ENCODE assay signal across 1 cellular context in genomic region chr1:11650331-11650991, GRCh38.
TF ChIP-seq lines count a peak whose summit lies in the region.

No MANE protein-coding gene starts in this region.

TF ChIP-seq in K562, 482 proteins besides CTCF, POLR2A, EP300 and RAD21 (continues in another document):
- TF ChIP-seq RFX7 (CRISPR knock-in tag; IDR thresholded peaks at IDR 0.05) (no peak), ZNF436 (CRISPR knock-in tag; IDR thresholded peaks at IDR 0.05) (peak; percentile 86), C11orf30 (IDR thresholded peaks at IDR 0.05; ENCODE audit: low read depth) (no peak), MYBL2 (IDR thresholded peaks at IDR 0.05; ENCODE audit: low read depth) (no peak), MYBL2 (CRISPR knock-in tag; IDR thresholded peaks at IDR 0.05; ENCODE audit: borderline replicate concordance) (no peak), SREBF1 (IDR thresholded peaks at IDR 0.05; ENCODE audit: borderline replicate concordance, low read depth, low read length) (no peak), ARID4B (CRISPR knock-in tag; IDR thresholded peaks at IDR 0.05) (0 out of 2 replicates have a peak, but pooled peaks have one; percentile 26), ATF7 (IDR thresholded peaks at IDR 0.05) (peak; percentile 59), ZNF134 (CRISPR knock-in tag; conservative IDR thresholded peaks at IDR 0.05) (no peak), HDAC2 (IDR thresholded peaks at IDR 0.05) (peak; percentile 76; the same call in 1 of the 2 replicates), SIN3B (IDR thresholded peaks at IDR 0.05; ENCODE audit: low read depth) (peak; percentile 70; the same call in 1 of the 2 replicates), NRF1 (conservative IDR thresholded peaks at IDR 0.05 in 1 of 2, IDR thresholded peaks at IDR 0.05 in 1 of 2) (peak; percentile 76 to 80), L3MBTL2 (IDR thresholded peaks at IDR 0.05) (peak; percentile 87), ZFP91 (CRISPR knock-in tag; IDR thresholded peaks at IDR 0.05) (peak; percentile 77; the same call in 1 of the 2 replicates), ZNF589 (CRISPR knock-in tag; IDR thresholded peaks at IDR 0.05; ENCODE audit: low read depth) (no peak), RNF219 (CRISPR knock-in tag; IDR thresholded peaks at IDR 0.05) (no peak), CREB3L1 (IDR thresholded peaks at IDR 0.05; ENCODE audit: borderline replicate concordance, low read depth) (peak; percentile 27; the same call in 1 of the 2 replicates), NFE2 (IDR thresholded peaks at IDR 0.05; ENCODE audit: low read depth) (no peak), VEZF1 (CRISPR knock-in tag; IDR thresholded peaks at IDR 0.05) (peak; percentile 62; the same call in 1 of the 2 replicates), NCOA1 (IDR thresholded peaks at IDR 0.05; ENCODE audit: low read depth) (peak; percentile 31; the same call in 1 of the 2 replicates), SAFB (IDR thresholded peaks at IDR 0.05; ENCODE audit: borderline replicate concordance, low read depth, low read length) (0 out of 2 replicates have a peak, but pooled peaks have one; percentile 21), FOXP4 (CRISPR knock-in tag; IDR thresholded peaks at IDR 0.05; ENCODE audit: borderline replicate concordance) (0 out of 2 replicates have a peak, but pooled peaks have one; percentile 15), TAF7 (tag; IDR thresholded peaks at IDR 0.05) (no peak), MAX (CRISPR knock-in tag; IDR thresholded peaks at IDR 0.05) (peak; percentile 86), KDM2B (CRISPR knock-in tag; IDR thresholded peaks at IDR 0.05) (peak; percentile 97), ZNF212 (CRISPR knock-in tag; IDR thresholded peaks at IDR 0.05) (no peak), SP1 (CRISPR knock-in tag; IDR thresholded peaks at IDR 0.05) (peak; percentile 78; the same call in 1 of the 2 replicates), ZNF140 (CRISPR knock-in tag; IDR thresholded peaks at IDR 0.05) (no peak), MEIS2 (IDR thresholded peaks at IDR 0.05; ENCODE audit: partially characterized antibody) (peak; percentile 2), CTCFL (IDR thresholded peaks at IDR 0.05; ENCODE audit: borderline replicate concordance, insufficient read depth, low read depth, low read length, poor library complexity, severe bottlenecking) (peak; percentile 21), ID3 (CRISPR knock-in tag; IDR thresholded peaks at IDR 0.05) (no peak), ID3 (tag; IDR thresholded peaks at IDR 0.05) (peak; percentile 52; the same call in 1 of the 2 replicates), KDM1A (IDR thresholded peaks at IDR 0.05) (peak; percentile 81 to 93), CBFB (CRISPR knock-in tag; IDR thresholded peaks at IDR 0.05) (no peak), CBX3 (IDR thresholded peaks at IDR 0.05; ENCODE audit: borderline replicate concordance in 1 of 2, low read length in 2 of 2) (peak in 1 of 2 experiments; percentile 55; a peak in 1 of 3 replicates), TCF3 (CRISPR knock-in tag; IDR thresholded peaks at IDR 0.05) (peak; percentile 31; the same call in 1 of the 2 replicates), ETV5 (CRISPR knock-in tag; IDR thresholded peaks at IDR 0.05; ENCODE audit: low read depth) (peak; percentile 86), ARID2 (IDR thresholded peaks at IDR 0.05) (peak; percentile 89), MED1 (CRISPR knock-in tag; IDR thresholded peaks at IDR 0.05; ENCODE audit: borderline replicate concordance) (0 out of 2 replicates have a peak, but pooled peaks have one; percentile 48), MAFK (IDR thresholded peaks at IDR 0.05; ENCODE audit: low read length) (0 out of 2 replicates have a peak, but pooled peaks have one; percentile 18), ZNF431 (CRISPR knock-in tag; IDR thresholded peaks at IDR 0.05) (0 out of 2 replicates have a peak, but pooled peaks have one; percentile 70), DEAF1 (CRISPR knock-in tag; IDR thresholded peaks at IDR 0.05) (peak; percentile 97), MCM2 (IDR thresholded peaks at IDR 0.05; ENCODE audit: low read depth) (no peak), HSF4 (CRISPR knock-in tag; IDR thresholded peaks at IDR 0.05; ENCODE audit: borderline replicate concordance) (no peak), HEY1 (CRISPR knock-in tag; IDR thresholded peaks at IDR 0.05; ENCODE audit: borderline replicate concordance) (no peak), KAT7 (CRISPR knock-in tag; IDR thresholded peaks at IDR 0.05; ENCODE audit: borderline replicate concordance) (peak; percentile 40; the same call in 1 of the 2 replicates), CBX5 (IDR thresholded peaks at IDR 0.05; ENCODE audit: borderline replicate concordance, low read depth) (peak; percentile 41; the same call in 1 of the 2 replicates)
